In genomic region chr14:58298880-58299664, GRCh38 we compare ENCODE assay signal across 8 cellular contexts. TPM values are rescaled to one million over a fixed set of nuclear protein-coding genes. Genes with fewer than 3 reads are reported as not detected.
DNase-seq lines count a peak whose midpoint lies in the region; ATAC-seq, FAIRE-seq and TF ChIP-seq lines count a peak whose summit lies in the region.

No MANE protein-coding gene starts in this region.

- CTCF ChIA-PET in IMR-90 (lab: Yijun Ruan, JAX) (no interaction called here), H1 (lab: Charles Lee; ENCODE audit: partially characterized antibody) (interaction anchor here (1.1 to 1.2 kb wide), 2 partner anchors 133 to 1187 kb away, joined by 3 to 5 read pairs; no protein-coding TSS in a partner anchor)
- CTCF ChIA-PET in activated CD8-positive, alpha-beta T cell treated with anti-CD3 and anti-CD28 coated beads for 36 hours (lab: Charles Lee): interaction anchor here (1.0 to 1.4 kb wide), 6 partner anchors 9 to 99 kb away, joined by 3 to 4 read pairs (median 3); partner anchors contain the start of gene TOMM20L

- H2BK15ac ChIP-seq in IMR-90 (ENCODE audit: low read depth, low read length): no peak overlapping the region
- H2BK15ac ChIP-seq in H1 (ENCODE audit: low read length): no peak overlapping the region
- H2BK15ac ChIP-seq in mesenchymal stem cell (ENCODE audit: low read depth, poor library complexity, severe bottlenecking): peak overlapping the region; percentile 63

- H3K27me3 Mint-ChIP-seq in activated CD8-positive, alpha-beta T cell treated with anti-CD3 and anti-CD28 coated beads for 36 hours: no peaks in the 10 kb centered on the region

- ATAC-seq in IMR-90 (ENCODE audit: low read depth): peak; percentile 9
- no peak for ATAC-seq in activated CD8-positive, alpha-beta T cell treated with anti-CD3 and anti-CD28 coated beads for 36 hours
- ATAC-seq in stimulated activated effector memory CD8-positive, alpha-beta T cell treated with anti-CD3 and anti-CD28 coated beads, Interleukin-12 subunit alpha, Interleukin-12 subunit beta, amount 100 ng/mL, for 72 hours: peak; percentile 14
- ATAC-seq in GM21367 (IDR thresholded peaks at IDR 0.05; ENCODE audit: unreplicated experiment): no peak

- no peak for TF ChIP-seq EP300 in H1 (IDR thresholded peaks at IDR 0.05; ENCODE audit: borderline replicate concordance in 1 of 2, low read depth in 2 of 2, low read length in 2 of 2)

- no TSS peak for BruUV-seq in IMR-90 (replicated peaks; lab: Mats Ljungman, UMichigan)

- peak overlapping the region; percentile 69 for H3K14ac ChIP-seq in IMR-90 (replicated peaks; ENCODE audit: low read depth, low read length)
- no peak overlapping the region for H3K14ac ChIP-seq in H1 (ENCODE audit: insufficient read length)
- H3K14ac ChIP-seq in mesenchymal stem cell (ENCODE audit: low read length in 2 of 2): peak overlapping the region in 1 of 2 experiments; percentile 96

- no peaks in the 10 kb centered on the region for H3K4me1 ChIP-seq in IMR-90 (ENCODE audit: control insufficient read depth, insufficient read depth, low read length)
- H3K4me1 ChIP-seq in H1 (replicated peaks in 1 of 4; ENCODE audit: control insufficient read depth in 3 of 4, insufficient read depth in 4 of 4, low read length in 3 of 4): peaks cover 0 to 3% (median 0%) of the 10 kb centered on the region in 4 experiments; a peak in 2 of 7 replicates
- H3K4me1 ChIP-seq in mesenchymal stem cell (ENCODE audit: control insufficient read depth, insufficient read depth, low read depth, low read length): no peaks in the 10 kb centered on the region

- peak; percentile 34 for DNase-seq in NK-92 treated with Interleukin-12 subunit alpha and Interleukin-12 subunit beta, amount 100 ng/mL, for 24 hours (lab: John Stamatoyannopoulos, UW)
- DNase-seq in NK-92 (lab: John Stamatoyannopoulos, UW; ENCODE audit: unreplicated experiment) (no peak), IMR-90 (no peak), H1 (ENCODE audit: low read depth in 1 of 2, low spot score in 2 of 2) (peak in 1 of 2 experiments; percentile 67), mesenchymal stem cell (no peak)
- DNase-seq in activated CD8-positive, alpha-beta T cell treated with anti-CD3 and anti-CD28 coated beads for 36 hours: peak; percentile 34
- peak; percentile 43 to 72 for DNase-seq in stimulated activated effector memory CD8-positive, alpha-beta T cell treated with anti-CD3 and anti-CD28 coated beads, Interleukin-12 subunit alpha, Interleukin-12 subunit beta, amount 100 ng/mL, for 72 hours (ENCODE audit: low spot score in 2 of 2)

- intact Hi-C loops in IMR-90 (cut with micrococcal nuclease): loop anchor here (2.0 kb wide), 1 partner anchor 128 kb away; the partner anchor contains the start of genes KIAA0586 and TIMM9
- intact Hi-C loops in activated CD8-positive, alpha-beta T cell treated with anti-CD3 and anti-CD28 coated beads for 36 hours (cut with micrococcal nuclease): loop anchor here (10.0 kb wide), 1 partner anchor 126 kb away; the partner anchor contains the start of genes KIAA0586 and TIMM9

- peaks cover 32% of the 10 kb centered on the region for H3K4me1 Mint-ChIP-seq in activated CD8-positive, alpha-beta T cell treated with anti-CD3 and anti-CD28 coated beads for 36 hours (ENCODE audit: low read depth)
- peaks cover 13% of the 10 kb centered on the region for H3K4me1 Mint-ChIP-seq in stimulated activated effector memory CD8-positive, alpha-beta T cell treated with anti-CD3 and anti-CD28 coated beads, Interleukin-12 subunit alpha, Interleukin-12 subunit beta, amount 100 ng/mL, for 72 hours

- FAIRE-seq in H1 (lab: Jason Lieb, UNC): no peak

- no peaks in the 10 kb centered on the region for H3K9me3 Mint-ChIP-seq in activated CD8-positive, alpha-beta T cell treated with anti-CD3 and anti-CD28 coated beads for 36 hours
- no peaks in the 10 kb centered on the region for H3K9me3 Mint-ChIP-seq in stimulated activated effector memory CD8-positive, alpha-beta T cell treated with anti-CD3 and anti-CD28 coated beads, Interleukin-12 subunit alpha, Interleukin-12 subunit beta, amount 100 ng/mL, for 72 hours

- H2BK5ac ChIP-seq in IMR-90 (ENCODE audit: low read depth, low read length, poor library complexity, severe bottlenecking) (peak overlapping the region; percentile 71), H1 (ENCODE audit: low read depth, low read length) (peak overlapping the region; percentile 84), mesenchymal stem cell (ENCODE audit: low read depth, low read length, poor library complexity, severe bottlenecking) (peak overlapping the region; percentile 80)

- 0 out of 2 replicates have a peak overlapping the region, but pooled peaks have one; percentile 18 for H3K56ac ChIP-seq in IMR-90 (ENCODE audit: extremely low read depth, insufficient read depth, low read length)
- H3K56ac ChIP-seq in H1 (replicated peaks; ENCODE audit: insufficient read length, low read depth, low read length): no peak overlapping the region

- TF ChIP-seq CTCF in IMR-90 (conservative IDR thresholded peaks at IDR 0.05; ENCODE audit: low read depth, low read length) (no peak), H1 (IDR thresholded peaks at IDR 0.05; ENCODE audit: control extremely low read depth in 1 of 3, insufficient read depth in 1 of 3, low read depth in 1 of 3, low read length in 3 of 3) (no peak)
- no peak for TF ChIP-seq CTCF in activated CD8-positive, alpha-beta T cell treated with anti-CD3 and anti-CD28 coated beads for 36 hours (IDR thresholded peaks at IDR 0.05)

- peaks cover 5% of the 10 kb centered on the region for H3K23me2 ChIP-seq in H1 (ENCODE audit: low read depth, low read length)

- H2AFZ ChIP-seq in IMR-90 (replicated peaks; ENCODE audit: low read length, poor library complexity): peak overlapping the region; percentile 97
- peak overlapping the region; percentile 69; the same call in 1 of the 2 replicates for H2AFZ ChIP-seq in H1 (ENCODE audit: low read length)
- H2AFZ ChIP-seq in mesenchymal stem cell (ENCODE audit: low read depth, low read length): peak overlapping the region; percentile 91

- H2BK120ac ChIP-seq in IMR-90 (ENCODE audit: low read depth, low read length) (no peak overlapping the region), H1 (replicated peaks; ENCODE audit: low read depth, low read length) (no peak overlapping the region), mesenchymal stem cell (ENCODE audit: low read depth, low read length) (peak overlapping the region; percentile 65)

- TF ChIP-seq POLR2A in IMR-90 (IDR thresholded peaks at IDR 0.05; ENCODE audit: low read depth, low read length): no peak
- no peak for TF ChIP-seq POLR2A in H1 (IDR thresholded peaks at IDR 0.05; ENCODE audit: control extremely low read depth in 1 of 2, low read depth in 2 of 2, low read length in 2 of 2)

- peak overlapping the region; percentile 93 for H3K27ac Mint-ChIP-seq in activated CD8-positive, alpha-beta T cell treated with anti-CD3 and anti-CD28 coated beads for 36 hours
- H3K27ac Mint-ChIP-seq in stimulated activated effector memory CD8-positive, alpha-beta T cell treated with anti-CD3 and anti-CD28 coated beads, Interleukin-12 subunit alpha, Interleukin-12 subunit beta, amount 100 ng/mL, for 72 hours: peak overlapping the region; percentile 92

- H3K36me3 Mint-ChIP-seq in activated CD8-positive, alpha-beta T cell treated with anti-CD3 and anti-CD28 coated beads for 36 hours (ENCODE audit: low read depth): peaks cover 38% of the 10 kb centered on the region
- H3K36me3 Mint-ChIP-seq in stimulated activated effector memory CD8-positive, alpha-beta T cell treated with anti-CD3 and anti-CD28 coated beads, Interleukin-12 subunit alpha, Interleukin-12 subunit beta, amount 100 ng/mL, for 72 hours: peaks cover 69% of the 10 kb centered on the region

- H3K79me1 ChIP-seq in IMR-90 (ENCODE audit: low read depth in 1 of 2, low read length in 2 of 2): peaks cover 7 to 29% of the 10 kb centered on the region in 2 experiments
- H3K79me1 ChIP-seq in H1 (ENCODE audit: low read depth, low read length): no peaks in the 10 kb centered on the region; the same call in 1 of the 2 replicates
- peaks cover 6% of the 10 kb centered on the region for H3K79me1 ChIP-seq in mesenchymal stem cell (replicated peaks; ENCODE audit: low read length, poor library complexity, severe bottlenecking)

- H4K8ac ChIP-seq in IMR-90 (ENCODE audit: low read depth in 2 of 2, low read length in 2 of 2) (peak overlapping the region; percentile 5 to 33; a peak in 2 of 4 replicates), H1 (ENCODE audit: extremely low read depth, insufficient read depth, low read length) (peak overlapping the region; percentile 16; the same call in 1 of the 2 replicates), mesenchymal stem cell (ENCODE audit: low read length) (peak overlapping the region; percentile 66)

- H3K23ac ChIP-seq in IMR-90 (ENCODE audit: low read depth, low read length) (peak overlapping the region; percentile 78; the same call in 1 of the 2 replicates), H1 (ENCODE audit: insufficient read length) (no peak overlapping the region), mesenchymal stem cell (ENCODE audit: low read length in 2 of 2) (peak overlapping the region in 1 of 2 experiments; percentile 100)

- peaks cover 17% of the 10 kb centered on the region for H3K36me3 ChIP-seq in IMR-90 (ENCODE audit: control insufficient read depth, insufficient read depth, low read length)
- peaks cover 2 to 24% (median 11%) of the 10 kb centered on the region in 4 experiments; a peak in 7 of 8 replicates for H3K36me3 ChIP-seq in H1 (ENCODE audit: control insufficient read depth in 2 of 4, insufficient read depth in 4 of 4, low read length in 3 of 4)
- H3K36me3 ChIP-seq in mesenchymal stem cell (ENCODE audit: control insufficient read depth in 1 of 2, insufficient read depth in 2 of 2, low read depth in 1 of 2, low read length in 2 of 2): peaks cover 20 to 36% of the 10 kb centered on the region in 2 experiments

- H3K27me3 ChIP-seq in IMR-90 (ENCODE audit: control insufficient read depth, insufficient read depth, low read length) (no peaks in the 10 kb centered on the region), H1 (replicated peaks in 1 of 4; ENCODE audit: control insufficient read depth in 3 of 4, extremely low read depth in 1 of 4, insufficient read depth in 3 of 4, low read length in 3 of 4) (no peaks in the 10 kb centered on the region), mesenchymal stem cell (ENCODE audit: control insufficient read depth in 1 of 2, insufficient read depth in 1 of 2, low read length in 2 of 2) (no peaks in the 10 kb centered on the region)

- H3K9me1 ChIP-seq in IMR-90 (ENCODE audit: insufficient read depth, low read length): peaks cover 4% of the 10 kb centered on the region

- H4K5ac ChIP-seq in IMR-90 (ENCODE audit: low read depth, low read length): peak overlapping the region; percentile 24; the same call in 1 of the 2 replicates
- H4K5ac ChIP-seq in H1 (ENCODE audit: insufficient read length, low read depth, low read length): peak overlapping the region; percentile 35

- H3K4ac ChIP-seq in IMR-90 (ENCODE audit: low read depth, low read length): peak overlapping the region; percentile 30
- H3K4ac ChIP-seq in H1 (replicated peaks; ENCODE audit: insufficient read length, low read depth, low read length): no peak overlapping the region
- peak overlapping the region; percentile 24 to 73 for H3K4ac ChIP-seq in mesenchymal stem cell (ENCODE audit: low read depth in 1 of 2, low read length in 2 of 2)

- H2BK12ac ChIP-seq in H1 (ENCODE audit: low read depth, low read length): 0 out of 2 replicates have a peak overlapping the region, but pooled peaks have one; percentile 5
- H2BK12ac ChIP-seq in mesenchymal stem cell (ENCODE audit: low read length in 2 of 2): peak overlapping the region in 1 of 2 experiments; percentile 90

- H3K9me3 ChIP-seq in IMR-90 (ENCODE audit: control insufficient read depth, insufficient read depth, low read length) (no peaks in the 10 kb centered on the region), H1 (ENCODE audit: insufficient read depth in 2 of 2, low read depth in 1 of 2, low read length in 1 of 2) (no peaks in the 10 kb centered on the region), mesenchymal stem cell (ENCODE audit: control insufficient read depth, low read length) (no peaks in the 10 kb centered on the region)

- H3K27ac ChIP-seq in IMR-90 (ENCODE audit: insufficient read depth, low read length) (peak overlapping the region; percentile 66), H1 (ENCODE audit: low read depth, low read length) (peak overlapping the region; percentile 72), mesenchymal stem cell (ENCODE audit: low read length, poor library complexity, severe bottlenecking) (peak overlapping the region; percentile 54)

- in situ Hi-C loops in IMR-90 (cut with MboI; ENCODE audit: low sequenced_read_pairs): no loop called here

- H2AK9ac ChIP-seq in IMR-90 (replicated peaks; ENCODE audit: low read depth, low read length, poor library complexity): peak overlapping the region; percentile 90

- no peak overlapping the region for H2BK20ac ChIP-seq in IMR-90 (ENCODE audit: low read depth, low read length)
- no peak overlapping the region for H2BK20ac ChIP-seq in H1 (ENCODE audit: low read length)

- TF ChIP-seq RAD21 in IMR-90 (IDR thresholded peaks at IDR 0.05; ENCODE audit: low read length) (no peak), H1 (IDR thresholded peaks at IDR 0.05 in 1 of 2, conservative IDR thresholded peaks at IDR 0.05 in 1 of 2; ENCODE audit: low read depth in 2 of 2, low read length in 2 of 2) (no peak)

- dilution Hi-C loops in IMR-90 (cut with HindIII; ENCODE audit: low sequenced_read_pairs, unreplicated experiment): no loop called here

- H3K4me3 ChIP-seq in IMR-90 (ENCODE audit: insufficient read depth, low read depth, low read length) (peak overlapping the region; percentile 73), H1 (ENCODE audit: extremely low read depth in 1 of 4, insufficient read depth in 2 of 4, low read depth in 3 of 4, low read length in 4 of 4) (peak overlapping the region; percentile 81 to 99 (median 92)), mesenchymal stem cell (ENCODE audit: insufficient read depth in 1 of 2, low read depth in 1 of 2, low read length in 2 of 2) (peak overlapping the region; percentile 94 to 95)

- no peak overlapping the region for H2AK5ac ChIP-seq in IMR-90 (ENCODE audit: low read depth, low read length)
- no peak overlapping the region for H2AK5ac ChIP-seq in H1 (ENCODE audit: low read depth, low read length)
- no peak overlapping the region for H2AK5ac ChIP-seq in mesenchymal stem cell (ENCODE audit: low read length, severe bottlenecking)

- no peak overlapping the region for H4K91ac ChIP-seq in IMR-90 (ENCODE audit: insufficient read depth, low read depth, low read length)
- H4K91ac ChIP-seq in H1 (replicated peaks; ENCODE audit: insufficient read length, low read length): no peak overlapping the region
- peak overlapping the region; percentile 62 for H4K91ac ChIP-seq in mesenchymal stem cell (ENCODE audit: low read length)

- H3K4me2 ChIP-seq in IMR-90 (ENCODE audit: low read depth, low read length) (peak overlapping the region; percentile 94), H1 (ENCODE audit: insufficient read depth in 1 of 2, low read depth in 2 of 2, low read length in 2 of 2) (peak overlapping the region; percentile 87 to 96), mesenchymal stem cell (ENCODE audit: low read length, poor library complexity, severe bottlenecking) (peak overlapping the region; percentile 66)

- H3K9ac ChIP-seq in IMR-90 (ENCODE audit: low read depth, low read length) (peak overlapping the region; percentile 90), H1 (replicated peaks in 1 of 4; ENCODE audit: extremely low read depth in 1 of 4, low read depth in 3 of 4, low read length in 3 of 4) (peak overlapping the region; percentile 59 to 84 (median 64)), mesenchymal stem cell (ENCODE audit: low read length) (peak overlapping the region; percentile 95)

- peaks cover 36% of the 10 kb centered on the region for H4K20me1 ChIP-seq in IMR-90 (ENCODE audit: insufficient read depth, low read length)
- peaks cover 2% of the 10 kb centered on the region in 2 experiments for H4K20me1 ChIP-seq in H1 (replicated peaks in 1 of 2; ENCODE audit: control insufficient read depth in 1 of 2, insufficient read depth in 2 of 2, low read length in 2 of 2)

- POLR2A ChIA-PET in IMR-90 (lab: Charles Lee; ENCODE audit: unreplicated experiment) (no interaction called here), H1 (lab: Charles Lee; ENCODE audit: partially characterized antibody) (interaction anchor here (0.6 to 3.2 kb wide), 22 partner anchors 8 to 1030 kb away, joined by 3 to 34 read pairs (median 4); partner anchors contain the start of genes ACTR10, KIAA0586, PSMA3 and TIMM9)
- POLR2A ChIA-PET in activated CD8-positive, alpha-beta T cell treated with anti-CD3 and anti-CD28 coated beads for 36 hours (lab: Charles Lee): interaction anchor here (1.1 to 3.1 kb wide), 16 partner anchors 10 to 129 kb away, joined by 3 to 22 read pairs (median 6); partner anchors contain the start of genes KIAA0586, PSMA3, TIMM9 and TOMM20L

- H3K4me3 Mint-ChIP-seq in activated CD8-positive, alpha-beta T cell treated with anti-CD3 and anti-CD28 coated beads for 36 hours: no peak overlapping the region
- no peak overlapping the region for H3K4me3 Mint-ChIP-seq in stimulated activated effector memory CD8-positive, alpha-beta T cell treated with anti-CD3 and anti-CD28 coated beads, Interleukin-12 subunit alpha, Interleukin-12 subunit beta, amount 100 ng/mL, for 72 hours

- H3K79me2 ChIP-seq in H1 (ENCODE audit: control insufficient read depth in 1 of 2, insufficient read depth in 2 of 2, low read length in 2 of 2): peaks cover 19 to 62% of the 10 kb centered on the region in 2 experiments

- H3K18ac ChIP-seq in IMR-90 (ENCODE audit: low read depth, low read length) (peak overlapping the region; percentile 38; the same call in 1 of the 2 replicates), H1 (ENCODE audit: extremely low read depth, low read length) (0 out of 2 replicates have a peak overlapping the region, but pooled peaks have one; percentile 24), mesenchymal stem cell (ENCODE audit: low read depth in 1 of 2, low read length in 2 of 2) (peak overlapping the region; percentile 81 to 93)

- 0% methylated on average over 5 of the region's 84 CpGs; no CpG with 5 or more reads in 1 of the 2 experiments for WGBS in IMR-90 (ENCODE audit: extremely low coverage in 2 of 2, insufficient read length in 1 of 2), 2 experiments
- 2% methylated on average over 39 of the region's 84 CpGs; no CpG with 5 or more reads in 1 of the 2 experiments for WGBS in H1 (ENCODE audit: extremely low coverage in 1 of 2, insufficient coverage in 1 of 2, insufficient read length in 1 of 2, insufficient replicate concordance in 2 of 2, low coverage in 1 of 2, low lambda C conversion rate in 2 of 2, missing lambda C conversion rate in 1 of 2), 2 experiments
- WGBS in mesenchymal stem cell: under 1% methylated on average over 58 of the region's 84 CpGs

RNA-seq across cellular contexts. Expression of gene ARID4A, which starts 0.7 kb away (rescaled TPM):
- 3.8 and 6.7 TPM in 2 replicates for total RNA-seq in IMR-90 (2012; rRNA removed)
- polyA plus RNA-seq in IMR-90 (2012; rRNA removed) (3.3 and 3.4 TPM in 2 replicates), H1 (2011; rRNA removed) (1.9 and 2.1 TPM in 2 replicates)
- polyA plus RNA-seq in IMR-90 (2012; cell fraction: cytosol; rRNA removed): 0.81 and 0.93 TPM in 2 replicates
- polyA plus RNA-seq in IMR-90 (2012; cell fraction: nucleus; rRNA removed; ENCODE audit: low replicate concordance): 1.3 and 7.7 TPM in 2 replicates
- total RNA-seq in activated CD8-positive, alpha-beta T cell treated with anti-CD3 and anti-CD28 coated beads for 36 hours: 10 to 100 TPM; 22.1 to 22.4 TPM
- 12.6 and 14.6 TPM in 2 replicates for total RNA-seq in H1 (2021; fragmentation: NEBNext Ultra II Directional; extraction: Animal tissue kit (Norgen Biotek cat#: 25700))
- polyA plus RNA-seq in H1 (2011; cell fraction: cytosol; rRNA removed): 3.2 TPM
- polyA plus RNA-seq in H1 (2011; cell fraction: nucleus; rRNA removed): 10.2 TPM
- polyA plus RNA-seq in H1 (2012, experiment 1 of 2): 4.5 to 13.8 TPM (median 7.1 TPM) in 4 replicates
- 1.8 TPM for polyA plus RNA-seq in H1 (2012, experiment 2 of 2)
- polyA plus RNA-seq in H1 (2013, experiment 1 of 2): 16.6 TPM
- 15.9 TPM for polyA plus RNA-seq in H1 (2013, experiment 2 of 2)
- polyA minus RNA-seq in H1 (2011; rRNA and poly(A)+ RNA removed): 4.3 and 6.2 TPM in 2 replicates
- polyA minus RNA-seq in H1 (2011; cell fraction: cytosol; rRNA and poly(A)+ RNA removed): 2.9 TPM
- 24.6 TPM for polyA minus RNA-seq in H1 (2011; cell fraction: nucleus; rRNA and poly(A)+ RNA removed)
- polyA plus RNA-seq in mesenchymal stem cell (2013, experiment 1 of 2): 19.1 TPM
- 17.8 TPM for polyA plus RNA-seq in mesenchymal stem cell (2013, experiment 2 of 2)

RNA-seq across cellular contexts. Expression of gene PSMA3, which starts 54.4 kb away (rescaled TPM):
- total RNA-seq in IMR-90 (2012; rRNA removed): 74.9 and 114 TPM in 2 replicates
- polyA plus RNA-seq in IMR-90 (2012; rRNA removed) (227 and 231 TPM in 2 replicates), H1 (2011; rRNA removed) (244 and 507 TPM in 2 replicates)
- 56.9 and 192 TPM in 2 replicates for polyA plus RNA-seq in IMR-90 (2012; cell fraction: cytosol; rRNA removed)
- polyA plus RNA-seq in IMR-90 (2012; cell fraction: nucleus; rRNA removed; ENCODE audit: low replicate concordance): 13.2 and 100 TPM in 2 replicates
- 100 to 1,000 TPM; 378 to 401 TPM for total RNA-seq in activated CD8-positive, alpha-beta T cell treated with anti-CD3 and anti-CD28 coated beads for 36 hours
- 283 and 285 TPM in 2 replicates for total RNA-seq in H1 (2021; fragmentation: NEBNext Ultra II Directional; extraction: Animal tissue kit (Norgen Biotek cat#: 25700))
- 374 TPM for polyA plus RNA-seq in H1 (2011; cell fraction: cytosol; rRNA removed)
- polyA plus RNA-seq in H1 (2011; cell fraction: nucleus; rRNA removed): 105 TPM
- polyA plus RNA-seq in H1 (2012, experiment 1 of 2): 205 to 250 TPM (median 218 TPM) in 4 replicates
- 137 TPM for polyA plus RNA-seq in H1 (2012, experiment 2 of 2)
- polyA plus RNA-seq in H1 (2013, experiment 1 of 2): 460 TPM
- 474 TPM for polyA plus RNA-seq in H1 (2013, experiment 2 of 2)
- polyA minus RNA-seq in H1 (2011; rRNA and poly(A)+ RNA removed): 260 and 381 TPM in 2 replicates
- 64.0 TPM for polyA minus RNA-seq in H1 (2011; cell fraction: cytosol; rRNA and poly(A)+ RNA removed)
- polyA minus RNA-seq in H1 (2011; cell fraction: nucleus; rRNA and poly(A)+ RNA removed): 106 TPM
- 363 TPM for polyA plus RNA-seq in mesenchymal stem cell (2013, experiment 1 of 2)
- 377 TPM for polyA plus RNA-seq in mesenchymal stem cell (2013, experiment 2 of 2)

Comparison
In these comparisons a context has a peak if more than half of its experiments do, and no peak if none do; other contexts are left out.
1. DNase-seq: peak in NK-92 treated with Interleukin-12 subunit alpha and Interleukin-12 subunit beta, amount 100 ng/mL, for 24 hours (single experiment), activated CD8-positive, alpha-beta T cell treated with anti-CD3 and anti-CD28 coated beads for 36 hours (single experiment) and stimulated activated effector memory CD8-positive, alpha-beta T cell treated with anti-CD3 and anti-CD28 coated beads, Interleukin-12 subunit alpha, Interleukin-12 subunit beta, amount 100 ng/mL, for 72 hours (2 of 2); none in NK-92 (single experiment), IMR-90 (single experiment) and mesenchymal stem cell (single experiment).
2. ATAC-seq: peak in IMR-90 (single experiment) and stimulated activated effector memory CD8-positive, alpha-beta T cell treated with anti-CD3 and anti-CD28 coated beads, Interleukin-12 subunit alpha, Interleukin-12 subunit beta, amount 100 ng/mL, for 72 hours (single experiment); none in activated CD8-positive, alpha-beta T cell treated with anti-CD3 and anti-CD28 coated beads for 36 hours (single experiment) and GM21367 (single experiment).
3. H3K18ac ChIP-seq: peak in every context shown above with its lines; median percentile 87 in mesenchymal stem cell; 38 in IMR-90; 24 in H1.
4. H4K8ac ChIP-seq: peak in every context shown above with its lines; median percentile 66 in mesenchymal stem cell; 19 in IMR-90; 16 in H1.
5. Peak in every context shown above with its lines, with median percentiles within 50 percentile points of each other: H2AFZ ChIP-seq, H2BK5ac ChIP-seq, H3K27ac ChIP-seq, H3K4me2 ChIP-seq, H3K4me3 ChIP-seq and H3K9ac ChIP-seq.